9 cellular contexts compared by ENCODE assay signal in genomic region chr1:21342961-21343838, GRCh38. TPM values are rescaled to one million over a fixed set of nuclear protein-coding genes. Genes with fewer than 3 reads are reported as not detected.
DNase-seq lines count a peak whose midpoint lies in the region; ATAC-seq, FAIRE-seq and TF ChIP-seq lines count a peak whose summit lies in the region.
"Had no signal": no experiment of that assay in that cellular context is flagged by ENCODE, and none has a peak within 500 bp of the region (broad histone marks: within the 10 kb centered on the region; RNA-seq: fewer than 3 reads in every experiment).

No MANE protein-coding gene starts in this region.

- CTCF ChIA-PET in IMR-90 (lab: Yijun Ruan, JAX), result interaction anchor here (0.9 to 1.6 kb wide), 2 partner anchors 73 to 88 kb away, joined by 3 to 4 read pairs; no protein-coding TSS in a partner anchor

- no peak overlapping the region for H4K5ac ChIP-seq in IMR-90 (ENCODE audit: low read depth, low read length)

- H3K79me1 ChIP-seq in IMR-90 (ENCODE audit: low read depth in 1 of 2, low read length in 2 of 2), result peaks cover 33 to 77% of the 10 kb centered on the region in 2 experiments

- H2AFZ ChIP-seq in IMR-90 (replicated peaks; ENCODE audit: low read length, poor library complexity), result no peak overlapping the region

- H3K36me3 Mint-ChIP-seq in central memory CD8-positive, alpha-beta T cell (ENCODE audit: insufficient read depth), result peaks cover 6% of the 10 kb centered on the region

- peak overlapping the region; percentile 10 for H4K91ac ChIP-seq in IMR-90 (ENCODE audit: insufficient read depth, low read depth, low read length)

- H3K4ac ChIP-seq in IMR-90 (ENCODE audit: low read depth, low read length), result peak overlapping the region; percentile 66

- ATAC-seq in IMR-90 (ENCODE audit: low read depth), result no peak
- ATAC-seq in central memory CD8-positive, alpha-beta T cell (replicated peaks; ENCODE audit: extremely low read depth, poor library complexity, severe bottlenecking), result peak; percentile 21

- no peaks in the 10 kb centered on the region for H3K9me3 ChIP-seq in BLaER1 treated with 17β-estradiol and CSF1 and Interleukin-3, amounts not matched to agents 10 nM and 100 nM (replicated peaks in 1 of 11)
- H3K9me3 ChIP-seq in IMR-90 (ENCODE audit: control insufficient read depth, insufficient read depth, low read length) (no peaks in the 10 kb centered on the region), neutrophil (no peaks in the 10 kb centered on the region)

- H2BK15ac ChIP-seq in IMR-90 (ENCODE audit: low read depth, low read length), result peak overlapping the region; percentile 53

- H3K27ac ChIP-seq in BLaER1 treated with 17β-estradiol and CSF1 and Interleukin-3, amounts not matched to agents 10 nM and 100 nM, result no peak overlapping the region
- H3K27ac ChIP-seq in IMR-90 (ENCODE audit: insufficient read depth, low read length) (peak overlapping the region; percentile 75), neutrophil (peak overlapping the region; percentile 48)

- peak overlapping the region; percentile 80 for H3K23ac ChIP-seq in IMR-90 (ENCODE audit: low read depth, low read length)

- H3K27me3 ChIP-seq in BLaER1 treated with 17β-estradiol and CSF1 and Interleukin-3, amounts not matched to agents 10 nM and 100 nM, result peaks cover 7 to 58% (median 15%) of the 10 kb centered on the region in 11 experiments; a peak in 19 of 22 replicates
- H3K27me3 ChIP-seq in IMR-90 (ENCODE audit: control insufficient read depth, insufficient read depth, low read length), result no peaks in the 10 kb centered on the region
- H3K27me3 ChIP-seq in neutrophil, result peaks cover 30% of the 10 kb centered on the region

- H2BK5ac ChIP-seq in IMR-90 (ENCODE audit: low read depth, low read length, poor library complexity, severe bottlenecking), result peak overlapping the region; percentile 30

- peaks cover 17 to 81% (median 65%) of the 10 kb centered on the region in 10 experiments for H3K4me1 ChIP-seq in BLaER1 treated with 17β-estradiol and CSF1 and Interleukin-3, amounts not matched to agents 10 nM and 100 nM
- H3K4me1 ChIP-seq in IMR-90 (ENCODE audit: control insufficient read depth, insufficient read depth, low read length), result peaks cover 54% of the 10 kb centered on the region
- peaks cover 81 to 83% of the 10 kb centered on the region in 2 experiments for H3K4me1 ChIP-seq in neutrophil (ENCODE audit: control insufficient read depth in 1 of 2, insufficient read depth in 1 of 2, low read depth in 1 of 2, low read length in 1 of 2)

- in situ Hi-C loops in IMR-90 (cut with MboI; ENCODE audit: low sequenced_read_pairs), result no loop called here

- no peak for TF ChIP-seq CTCF in IMR-90 (conservative IDR thresholded peaks at IDR 0.05; ENCODE audit: low read depth, low read length)
- no peak for TF ChIP-seq CTCF in neutrophil (IDR thresholded peaks at IDR 0.05)
- TF ChIP-seq CTCF in D721Med (IDR thresholded peaks at IDR 0.05; ENCODE audit: insufficient read depth, missing control alignments), result no peak

- peak overlapping the region; percentile 2; the same call in 1 of the 2 replicates for H2AK5ac ChIP-seq in IMR-90 (ENCODE audit: low read depth, low read length)

- H2BK20ac ChIP-seq in IMR-90 (ENCODE audit: low read depth, low read length), result peak overlapping the region; percentile 52

- H3K9ac ChIP-seq in BLaER1 treated with 17β-estradiol and CSF1 and Interleukin-3, amounts not matched to agents 10 nM and 100 nM, result 0 out of 22 replicates have a peak overlapping the region, but pooled peaks of 3 of the 11 experiments have one; percentile 7 to 86 (median 85)
- peak overlapping the region; percentile 50 for H3K9ac ChIP-seq in IMR-90 (ENCODE audit: low read depth, low read length)

- no peaks in the 10 kb centered on the region for H3K9me3 Mint-ChIP-seq in central memory CD8-positive, alpha-beta T cell

- DNase-seq in IMR-90 (no peak), GDM1 (lab: John Stamatoyannopoulos, UW) (no peak), HCEC 1CT (no peak), D721Med (ENCODE audit: insufficient read length, low spot score) (no peak), NOMO-1 treated with dmso at 0.1 percent for 144 hours (lab: John Stamatoyannopoulos, UW; ENCODE audit: unreplicated experiment) (no peak)
- no peak for DNase-seq in central memory CD8-positive, alpha-beta T cell (ENCODE audit: low spot score in 2 of 2)
- DNase-seq: activated effector memory CD4-positive, alpha-beta T cell treated with Interleukin-2 at 50 U/mL for 16 hours had no signal

- no peak overlapping the region for H3K18ac ChIP-seq in IMR-90 (ENCODE audit: low read depth, low read length)

- no peak overlapping the region for H3K4me3 Mint-ChIP-seq in central memory CD8-positive, alpha-beta T cell

- H3K56ac ChIP-seq in IMR-90 (ENCODE audit: extremely low read depth, insufficient read depth, low read length), result peak overlapping the region; percentile 6; the same call in 1 of the 2 replicates

- no peak for TF ChIP-seq RAD21 in IMR-90 (IDR thresholded peaks at IDR 0.05; ENCODE audit: low read length)

- H3K4me2 ChIP-seq in BLaER1 treated with 17β-estradiol and CSF1 and Interleukin-3, amounts not matched to agents 10 nM and 100 nM, result peak overlapping the region; percentile 3 to 98 (median 96); a peak in 19 of 22 replicates
- peak overlapping the region; percentile 95 for H3K4me2 ChIP-seq in IMR-90 (ENCODE audit: low read depth, low read length)

- no peak for FAIRE-seq in D721Med (lab: Jason Lieb, UNC)

- no peak for TF ChIP-seq POLR2A in IMR-90 (IDR thresholded peaks at IDR 0.05; ENCODE audit: low read depth, low read length)

- POLR2A ChIA-PET in IMR-90 (lab: Charles Lee; ENCODE audit: unreplicated experiment), result no interaction called here

- H2AK9ac ChIP-seq in IMR-90 (replicated peaks; ENCODE audit: low read depth, low read length, poor library complexity), result peak overlapping the region; percentile 94

- peaks cover 24% of the 10 kb centered on the region for H3K9me1 ChIP-seq in IMR-90 (ENCODE audit: insufficient read depth, low read length)

- dilution Hi-C loops in IMR-90 (cut with HindIII; ENCODE audit: low sequenced_read_pairs, unreplicated experiment), result no loop called here

- peaks cover 0 to 70% (median 68%) of the 10 kb centered on the region in 11 experiments; a peak in 19 of 22 replicates for H4K20me1 ChIP-seq in BLaER1 treated with 17β-estradiol and CSF1 and Interleukin-3, amounts not matched to agents 10 nM and 100 nM
- H4K20me1 ChIP-seq in IMR-90 (ENCODE audit: insufficient read depth, low read length), result peaks cover 42% of the 10 kb centered on the region

- H3K4me3 ChIP-seq in BLaER1 treated with 17β-estradiol and CSF1 and Interleukin-3, amounts not matched to agents 10 nM and 100 nM, result no peak overlapping the region
- H3K4me3 ChIP-seq in IMR-90 (ENCODE audit: insufficient read depth, low read depth, low read length), result peak overlapping the region; percentile 18
- peak overlapping the region; percentile 81 to 99 for H3K4me3 ChIP-seq in neutrophil (ENCODE audit: low read depth in 1 of 2, low read length in 1 of 2)

- peak overlapping the region in 1 of 2 experiments; percentile 29; a peak in 2 of 4 replicates for H4K8ac ChIP-seq in IMR-90 (ENCODE audit: low read depth in 2 of 2, low read length in 2 of 2)

- H3K27me3 Mint-ChIP-seq in central memory CD8-positive, alpha-beta T cell, result no peaks in the 10 kb centered on the region

- H3K36me3 ChIP-seq in BLaER1 treated with 17β-estradiol and CSF1 and Interleukin-3, amounts not matched to agents 10 nM and 100 nM, result no peaks in the 10 kb centered on the region
- H3K36me3 ChIP-seq in IMR-90 (ENCODE audit: control insufficient read depth, insufficient read depth, low read length) (peaks cover 5% of the 10 kb centered on the region; the same call in 1 of the 2 replicates), neutrophil (peaks cover 8% of the 10 kb centered on the region)

- H3K4me1 Mint-ChIP-seq in central memory CD8-positive, alpha-beta T cell, result peaks cover 64% of the 10 kb centered on the region

- H3K14ac ChIP-seq in IMR-90 (replicated peaks; ENCODE audit: low read depth, low read length), result peak overlapping the region; percentile 62; the same call in 1 of the 2 replicates

- no TSS peak for BruUV-seq in IMR-90 (replicated peaks; lab: Mats Ljungman, UMichigan)

- peak overlapping the region; percentile 35 for H2BK120ac ChIP-seq in IMR-90 (ENCODE audit: low read depth, low read length)

- peak overlapping the region; percentile 87 for H3K27ac Mint-ChIP-seq in central memory CD8-positive, alpha-beta T cell (ENCODE audit: low read depth)

- WGBS in IMR-90 (ENCODE audit: extremely low coverage in 2 of 2, insufficient read length in 1 of 2), 2 experiments, result 35% methylated on average over 2 of the region's 10 CpGs; no CpG with 5 or more reads in 1 of the 2 experiments

- intact Hi-C loops in IMR-90 (cut with micrococcal nuclease), result no loop called here

TF ChIP-seq in IMR-90, 13 proteins besides CTCF, POLR2A, EP300 and RAD21:
- no peak for TF ChIP-seq MAZ (IDR thresholded peaks at IDR 0.05; ENCODE audit: borderline replicate concordance, low read depth, low read length)
- no peak for TF ChIP-seq CEBPB (IDR thresholded peaks at IDR 0.05; ENCODE audit: low read depth, low read length)
- no peak for TF ChIP-seq NFE2L2 (IDR thresholded peaks at IDR 0.05; ENCODE audit: low read depth, low read length)
- TF ChIP-seq MXI1 (IDR thresholded peaks at IDR 0.05; ENCODE audit: borderline replicate concordance, low read depth, low read length), result no peak
- TF ChIP-seq RCOR1 (IDR thresholded peaks at IDR 0.05; ENCODE audit: insufficient replicate concordance, low read length), result no peak
- TF ChIP-seq SMC3 (IDR thresholded peaks at IDR 0.05; ENCODE audit: low read depth, low read length), result no peak
- no peak for TF ChIP-seq USF2 (IDR thresholded peaks at IDR 0.05; ENCODE audit: low read depth, low read length)
- no peak for TF ChIP-seq BHLHE40 (IDR thresholded peaks at IDR 0.05; ENCODE audit: low read depth, low read length)
- TF ChIP-seq MAFK (IDR thresholded peaks at IDR 0.05; ENCODE audit: low read depth, low read length), result no peak
- no peak for TF ChIP-seq FOS (IDR thresholded peaks at IDR 0.05; ENCODE audit: low read depth, low read length)
TF ChIP-seq in IMR-90: peak in this region for 0.

RNA-seq across cellular contexts. Expression of gene ECE1, which starts 52.9 kb away (rescaled TPM):
- 60.0 and 61.8 TPM in 2 replicates for total RNA-seq in IMR-90 (2012; rRNA removed)
- polyA plus RNA-seq in IMR-90 (2012; rRNA removed), result 124 and 133 TPM in 2 replicates
- 90.4 and 122 TPM in 2 replicates for polyA plus RNA-seq in IMR-90 (2012; cell fraction: cytosol; rRNA removed)
- 71.7 and 82.4 TPM in 2 replicates for polyA plus RNA-seq in IMR-90 (2012; cell fraction: nucleus; rRNA removed; ENCODE audit: low replicate concordance)

Comparison
In these comparisons a context has a peak if more than half of its experiments do, and no peak if none do; other contexts are left out.
1. H3K27ac ChIP-seq: peak in IMR-90 (single experiment) and neutrophil (single experiment); none in BLaER1 treated with 17β-estradiol and CSF1 and Interleukin-3, amounts not matched to agents 10 nM and 100 nM (0 of 11).
2. H3K4me3 ChIP-seq: peak in IMR-90 (single experiment) and neutrophil (2 of 2); none in BLaER1 treated with 17β-estradiol and CSF1 and Interleukin-3, amounts not matched to agents 10 nM and 100 nM (0 of 10).